Comparison of ENCODE assay signal across 19 cellular contexts in the genomic region with DNA sequence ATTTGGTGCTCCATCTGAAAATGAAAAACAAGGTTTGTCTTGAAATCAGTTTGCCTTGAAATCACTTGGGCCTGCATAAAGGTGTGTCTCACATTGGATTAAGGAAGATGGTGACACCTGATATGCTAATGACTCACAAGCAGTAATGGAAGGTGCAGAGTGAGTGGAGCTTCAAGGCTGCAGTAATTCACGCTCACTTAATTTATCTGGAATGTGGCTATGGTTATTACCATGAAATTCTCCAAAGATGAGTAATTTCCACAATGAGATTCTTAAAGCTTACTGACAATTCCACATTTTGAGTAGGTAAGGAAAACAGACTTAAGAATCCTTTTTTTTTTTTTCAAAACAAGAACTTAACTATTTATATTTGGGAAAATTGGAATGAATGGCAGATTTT.
DNase-seq lines count a peak whose midpoint lies in the region; ATAC-seq, FAIRE-seq and TF ChIP-seq lines count a peak whose summit lies in the region.
"Had no signal": no experiment of that assay in that cellular context is flagged by ENCODE, and none has a peak within 500 bp of the region (broad histone marks: within the 10 kb centered on the region; RNA-seq: fewer than 3 reads in every experiment).

No MANE protein-coding gene starts in this region.

- no peak for FAIRE-seq in astrocyte (lab: Jason Lieb, UNC)
- FAIRE-seq: pancreas, small intestine had no signal

- H3K4me2 ChIP-seq in astrocyte (ENCODE audit: low read length) = no peak overlapping the region

- no peak overlapping the region for H3K27ac ChIP-seq in astrocyte (ENCODE audit: low read depth, low read length)
- H3K27ac ChIP-seq: pancreas, thyroid gland had no signal

- H3K27ac Mint-ChIP-seq in astrocyte (ENCODE audit: unreplicated experiment) = peak overlapping the region; percentile 42
- H3K27ac Mint-ChIP-seq: activated CD8-positive, alpha-beta T cell treated with anti-CD3 and anti-CD28 coated beads for 36 hours; activated naive CD8-positive, alpha-beta T cell treated with anti-CD3 and anti-CD28 coated beads, Interleukin-2, amount 10 ng/mL, durations not matched to agents 7 days and 5 days; effector memory CD8-positive, alpha-beta T cell; H9; stimulated activated memory B cell treated with anti-CD40 and anti-IgM and Interleukin-4, amounts not matched to agents 10 μg/mL and 1 μg/mL and 100 μg/mL, for 72 hours had no signal

- no peak for TF ChIP-seq RAD21 in Ishikawa (IDR thresholded peaks at IDR 0.05; ENCODE audit: low read depth)

- no peaks in the 10 kb centered on the region for H3K36me3 ChIP-seq in astrocyte (ENCODE audit: insufficient read depth, low read length)
- H3K36me3 ChIP-seq: BE2C, pancreas, thyroid gland had no signal

- ATAC-seq in GM18858 (IDR thresholded peaks at IDR 0.05; ENCODE audit: unreplicated experiment) = no peak
- ATAC-seq in HG03520 (IDR thresholded peaks at IDR 0.05; ENCODE audit: unreplicated experiment) = no peak
- ATAC-seq: activated CD8-positive, alpha-beta T cell treated with anti-CD3 and anti-CD28 coated beads for 36 hours; effector memory CD8-positive, alpha-beta T cell; left ventricle myocardium superior; pancreas; stimulated activated memory B cell treated with anti-CD40 and anti-IgM and Interleukin-4, amounts not matched to agents 10 μg/mL and 1 μg/mL and 100 μg/mL, for 72 hours had no signal

- no peaks in the 10 kb centered on the region for H3K27me3 ChIP-seq in astrocyte (ENCODE audit: insufficient read depth, low read length)
- H3K27me3 ChIP-seq: BE2C, pancreas, thyroid gland had no signal

- peak; percentile 50 for DNase-seq in Daoy (ENCODE audit: low read depth)
- peak; percentile 85 for DNase-seq in astrocyte (ENCODE audit: low read depth)
- peak; percentile 95 for DNase-seq in kidney tubule cell (ENCODE audit: low spot score)
- DNase-seq in stimulated activated CD4-positive, alpha-beta T cell treated with anti-CD3 and anti-CD28 coated beads, Interleukin-4, amount 100 ng/mL, for 4 hours = no peak
- no peak for DNase-seq in NCI-H774 (lab: John Stamatoyannopoulos, UW)
- DNase-seq: activated CD8-positive, alpha-beta T cell treated with anti-CD3 and anti-CD28 coated beads for 36 hours; activated naive CD8-positive, alpha-beta T cell treated with anti-CD3 and anti-CD28 coated beads, Interleukin-2, amount 10 ng/mL, durations not matched to agents 7 days and 5 days; BE2C; DND-41; effector memory CD8-positive, alpha-beta T cell; H9; left ventricle myocardium superior; pancreas; small intestine; thyroid gland had no signal

- no peak overlapping the region for H3K4me3 ChIP-seq in astrocyte (ENCODE audit: insufficient read depth, low read depth, low read length)
- H3K4me3 ChIP-seq: pancreas, thyroid gland had no signal

- no peak for TF ChIP-seq CTCF in astrocyte (IDR thresholded peaks at IDR 0.05; ENCODE audit: insufficient read depth, low read depth, low read length)

- H4K20me1 ChIP-seq in astrocyte (ENCODE audit: insufficient read depth, low read length) = no peaks in the 10 kb centered on the region

- no peaks in the 10 kb centered on the region for H3K27me3 Mint-ChIP-seq in astrocyte (ENCODE audit: low read depth, unreplicated experiment)
- H3K27me3 Mint-ChIP-seq: activated CD8-positive, alpha-beta T cell treated with anti-CD3 and anti-CD28 coated beads for 36 hours; activated naive CD8-positive, alpha-beta T cell treated with anti-CD3 and anti-CD28 coated beads, Interleukin-2, amount 10 ng/mL, durations not matched to agents 7 days and 5 days; effector memory CD8-positive, alpha-beta T cell; stimulated activated memory B cell treated with anti-CD40 and anti-IgM and Interleukin-4, amounts not matched to agents 10 μg/mL and 1 μg/mL and 100 μg/mL, for 72 hours had no signal

- H3K79me2 ChIP-seq in astrocyte (ENCODE audit: insufficient read depth, low read length) = no peaks in the 10 kb centered on the region

- H3K4me3 Mint-ChIP-seq in astrocyte (ENCODE audit: unreplicated experiment) = no peak overlapping the region
- H3K4me3 Mint-ChIP-seq: activated CD8-positive, alpha-beta T cell treated with anti-CD3 and anti-CD28 coated beads for 36 hours; activated naive CD8-positive, alpha-beta T cell treated with anti-CD3 and anti-CD28 coated beads, Interleukin-2, amount 10 ng/mL, durations not matched to agents 7 days and 5 days; effector memory CD8-positive, alpha-beta T cell; H9; stimulated activated memory B cell treated with anti-CD40 and anti-IgM and Interleukin-4, amounts not matched to agents 10 μg/mL and 1 μg/mL and 100 μg/mL, for 72 hours had no signal

- H3K4me1 ChIP-seq in astrocyte (ENCODE audit: insufficient read depth, low read length) = peaks cover 5% of the 10 kb centered on the region
- H3K4me1 ChIP-seq: BE2C, pancreas, thyroid gland had no signal

- H3K9me3 ChIP-seq in astrocyte (ENCODE audit: insufficient read depth, low read depth, low read length) = no peaks in the 10 kb centered on the region
- H3K9me3 ChIP-seq: BE2C, pancreas, thyroid gland had no signal

- H3K4me1 Mint-ChIP-seq in astrocyte (ENCODE audit: low read depth, unreplicated experiment) = peaks cover 12% of the 10 kb centered on the region
- H3K4me1 Mint-ChIP-seq: activated naive CD8-positive, alpha-beta T cell treated with anti-CD3 and anti-CD28 coated beads, Interleukin-2, amount 10 ng/mL, durations not matched to agents 7 days and 5 days; H9; stimulated activated memory B cell treated with anti-CD40 and anti-IgM and Interleukin-4, amounts not matched to agents 10 μg/mL and 1 μg/mL and 100 μg/mL, for 72 hours had no signal

- H3K36me3 Mint-ChIP-seq in astrocyte (ENCODE audit: low read depth, unreplicated experiment) = no peaks in the 10 kb centered on the region
- H3K36me3 Mint-ChIP-seq: activated naive CD8-positive, alpha-beta T cell treated with anti-CD3 and anti-CD28 coated beads, Interleukin-2, amount 10 ng/mL, durations not matched to agents 7 days and 5 days; stimulated activated memory B cell treated with anti-CD40 and anti-IgM and Interleukin-4, amounts not matched to agents 10 μg/mL and 1 μg/mL and 100 μg/mL, for 72 hours had no signal

- no peaks in the 10 kb centered on the region for H3K9me3 Mint-ChIP-seq in astrocyte (ENCODE audit: unreplicated experiment)

- H3K9ac ChIP-seq in astrocyte (ENCODE audit: low read length) = no peak overlapping the region

- peak; percentile 54; the same call in 1 of the 2 replicates for TF ChIP-seq EP300 in Ishikawa (IDR thresholded peaks at IDR 0.05; ENCODE audit: borderline replicate concordance)

- no peak overlapping the region for H2AFZ ChIP-seq in astrocyte (ENCODE audit: low read depth, low read length)

TF ChIP-seq in Ishikawa, 13 proteins besides CTCF, POLR2A, EP300 and RAD21:
- TF ChIP-seq NFIC (IDR thresholded peaks at IDR 0.05) (no peak; the same call in 1 of the 2 replicates), TCF12 (IDR thresholded peaks at IDR 0.05; ENCODE audit: low read depth) (0 out of 2 replicates have a peak, but pooled peaks have one; percentile 35), YY1 (IDR thresholded peaks at IDR 0.05; ENCODE audit: low read depth) (no peak), ZBTB7A (IDR thresholded peaks at IDR 0.05; ENCODE audit: low read depth) (no peak), TEAD4 (IDR thresholded peaks at IDR 0.05) (peak; percentile 86), MAX (IDR thresholded peaks at IDR 0.05) (no peak), FOXM1 (IDR thresholded peaks at IDR 0.05; ENCODE audit: borderline replicate concordance, low read depth) (no peak; the same call in 1 of the 2 replicates), CREB1 (IDR thresholded peaks at IDR 0.05; ENCODE audit: low read depth) (no peak)
- TF ChIP-seq, protein P1, sequence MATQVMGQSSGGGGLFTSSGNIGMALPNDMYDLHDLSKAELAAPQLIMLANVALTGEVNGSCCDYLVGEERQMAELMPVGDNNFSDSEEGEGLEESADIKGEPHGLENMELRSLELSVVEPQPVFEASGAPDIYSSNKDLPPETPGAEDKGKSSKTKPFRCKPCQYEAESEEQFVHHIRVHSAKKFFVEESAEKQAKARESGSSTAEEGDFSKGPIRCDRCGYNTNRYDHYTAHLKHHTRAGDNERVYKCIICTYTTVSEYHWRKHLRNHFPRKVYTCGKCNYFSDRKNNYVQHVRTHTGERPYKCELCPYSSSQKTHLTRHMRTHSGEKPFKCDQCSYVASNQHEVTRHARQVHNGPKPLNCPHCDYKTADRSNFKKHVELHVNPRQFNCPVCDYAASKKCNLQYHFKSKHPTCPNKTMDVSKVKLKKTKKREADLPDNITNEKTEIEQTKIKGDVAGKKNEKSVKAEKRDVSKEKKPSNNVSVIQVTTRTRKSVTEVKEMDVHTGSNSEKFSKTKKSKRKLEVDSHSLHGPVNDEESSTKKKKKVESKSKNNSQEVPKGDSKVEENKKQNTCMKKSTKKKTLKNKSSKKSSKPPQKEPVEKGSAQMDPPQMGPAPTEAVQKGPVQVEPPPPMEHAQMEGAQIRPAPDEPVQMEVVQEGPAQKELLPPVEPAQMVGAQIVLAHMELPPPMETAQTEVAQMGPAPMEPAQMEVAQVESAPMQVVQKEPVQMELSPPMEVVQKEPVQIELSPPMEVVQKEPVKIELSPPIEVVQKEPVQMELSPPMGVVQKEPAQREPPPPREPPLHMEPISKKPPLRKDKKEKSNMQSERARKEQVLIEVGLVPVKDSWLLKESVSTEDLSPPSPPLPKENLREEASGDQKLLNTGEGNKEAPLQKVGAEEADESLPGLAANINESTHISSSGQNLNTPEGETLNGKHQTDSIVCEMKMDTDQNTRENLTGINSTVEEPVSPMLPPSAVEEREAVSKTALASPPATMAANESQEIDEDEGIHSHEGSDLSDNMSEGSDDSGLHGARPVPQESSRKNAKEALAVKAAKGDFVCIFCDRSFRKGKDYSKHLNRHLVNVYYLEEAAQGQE (IDR thresholded peaks at IDR 0.05; ENCODE audit: low read depth) = no peak

Comparison
In these comparisons a context has a peak if more than half of its experiments do, and no peak if none do; other contexts are left out.
1. DNase-seq: peak in Daoy (single experiment), astrocyte (single experiment) and kidney tubule cell (single experiment); none in stimulated activated CD4-positive, alpha-beta T cell treated with anti-CD3 and anti-CD28 coated beads, Interleukin-4, amount 100 ng/mL, for 4 hours (0 of 2) and NCI-H774 (single experiment).